21 cellular contexts compared by ENCODE assay signal in the genomic region with DNA sequence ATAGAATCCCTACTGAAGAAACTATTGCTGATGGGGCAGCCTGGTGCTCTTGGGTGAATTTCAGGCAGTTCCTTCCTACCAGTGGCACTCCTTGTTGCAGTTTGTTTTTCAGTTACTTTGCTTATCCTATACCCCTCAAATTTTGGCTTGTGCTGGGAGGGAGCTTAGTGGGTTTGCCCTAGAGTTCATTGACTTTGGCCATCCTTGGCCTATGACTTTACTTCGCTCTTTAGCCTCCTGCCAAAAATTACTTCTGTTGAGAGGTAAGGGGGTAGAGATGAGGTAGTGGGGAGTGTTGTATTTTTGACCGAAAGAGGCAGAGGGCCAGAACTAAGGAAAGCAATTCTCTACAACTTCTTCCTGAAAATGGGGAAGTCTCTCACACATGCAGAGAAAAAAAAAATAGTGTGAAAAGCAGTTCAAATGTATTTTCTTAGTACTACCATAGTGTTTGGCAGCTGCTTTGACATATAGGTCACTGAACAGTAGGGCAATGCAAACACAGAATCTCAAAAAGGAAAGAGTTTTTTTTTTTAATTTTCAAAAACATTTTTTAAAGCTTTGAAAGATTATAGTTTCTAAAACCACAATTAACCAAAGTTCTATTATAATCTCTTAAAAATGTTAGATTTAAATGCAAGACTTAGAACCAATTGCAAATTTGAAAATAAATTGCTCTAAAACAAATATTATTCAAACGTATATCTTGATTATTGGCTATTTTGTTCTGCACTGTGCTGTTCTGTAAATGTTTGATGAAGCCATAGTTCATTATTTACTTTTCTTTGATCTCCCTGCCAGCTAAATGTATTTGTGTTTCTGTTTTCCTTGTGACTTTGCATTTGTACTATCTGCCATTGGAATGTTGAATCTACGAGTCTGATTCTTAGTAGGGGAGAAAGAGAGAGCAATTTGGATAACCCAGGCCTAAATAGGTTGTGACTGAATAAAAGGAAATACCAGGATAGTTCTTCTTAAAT.
DNase-seq lines count a peak whose midpoint lies in the region; ATAC-seq, FAIRE-seq and TF ChIP-seq lines count a peak whose summit lies in the region.
"Had no signal": no experiment of that assay in that cellular context is flagged by ENCODE, and none has a peak within 500 bp of the region (broad histone marks: within the 10 kb centered on the region; RNA-seq: fewer than 3 reads in every experiment).

No MANE protein-coding gene starts in this region.

- H3K4me2 ChIP-seq in H9 (ENCODE audit: insufficient read depth, insufficient read length, low read length) (no peak overlapping the region), neural progenitor cell (no peak overlapping the region)

- no peak overlapping the region for H3K4me3 Mint-ChIP-seq in H9
- H3K4me3 Mint-ChIP-seq in immature natural killer cell = peak overlapping the region; percentile 22 to 73 (median 60)
- H3K4me3 Mint-ChIP-seq in neural progenitor cell = no peak overlapping the region
- H3K4me3 Mint-ChIP-seq: activated naive CD4-positive, alpha-beta T cell treated with anti-CD3 and anti-CD28 coated beads for 36 hours; activated T-cell treated with anti-CD3 and anti-CD28 coated beads, Interleukin-2, amount 50 U/mL, for 72 hours; CD4-positive, alpha-beta memory T cell; stimulated activated effector memory CD8-positive, alpha-beta T cell treated with anti-CD3 and anti-CD28 coated beads, Interleukin-12 subunit alpha, Interleukin-12 subunit beta, amount 100 ng/mL, for 72 hours had no signal

- H2AFZ ChIP-seq in H9 (ENCODE audit: low read length) (peak overlapping the region; percentile 14), neural progenitor cell (replicated peaks) (no peak overlapping the region)

- no peak overlapping the region for H3K27ac ChIP-seq in H9 (ENCODE audit: insufficient read length, low read depth, low read length)
- peak overlapping the region; percentile 50 for H3K27ac ChIP-seq in small intestine (ENCODE audit: low read depth in 1 of 2, low read length in 1 of 2)
- H3K27ac ChIP-seq in neural progenitor cell = no peak overlapping the region
- H3K27ac ChIP-seq: psoas muscle, uterus had no signal

- H2BK20ac ChIP-seq in H9 (ENCODE audit: low read depth, low read length, poor library complexity, severe bottlenecking) = no peak overlapping the region

- no peaks in the 10 kb centered on the region for H3K4me1 ChIP-seq in H9 (ENCODE audit: insufficient read depth, low read length)
- peaks cover 0 to 4% of the 10 kb centered on the region in 2 donors for H3K4me1 ChIP-seq in small intestine (ENCODE audit: control insufficient read depth in 2 of 2, insufficient read depth in 1 of 2, low read depth in 1 of 2, low read length in 1 of 2)
- H3K4me1 ChIP-seq in neural progenitor cell = no peaks in the 10 kb centered on the region
- H3K4me1 ChIP-seq: psoas muscle, uterus had no signal

- H3K27me3 ChIP-seq in H9 (ENCODE audit: insufficient read depth, low read length) (no peaks in the 10 kb centered on the region), small intestine (ENCODE audit: control insufficient read depth in 2 of 2, insufficient read depth in 2 of 2, low read length in 2 of 2) (no peaks in the 10 kb centered on the region), neural progenitor cell (no peaks in the 10 kb centered on the region)
- H3K27me3 ChIP-seq: uterus had no signal

- H2BK12ac ChIP-seq in H9 (ENCODE audit: insufficient read length, low read depth, low read length) = no peak overlapping the region

- no peak overlapping the region for H2BK15ac ChIP-seq in H9 (ENCODE audit: low read depth, low read length)

- H3K9me3 ChIP-seq in H9 (ENCODE audit: control insufficient read depth, low read depth, low read length) (no peaks in the 10 kb centered on the region), small intestine (ENCODE audit: control insufficient read depth, low read depth) (no peaks in the 10 kb centered on the region), neural progenitor cell (ENCODE audit: low read depth) (no peaks in the 10 kb centered on the region)
- H3K9me3 ChIP-seq: psoas muscle, uterus had no signal

- no peaks in the 10 kb centered on the region for H3K23me2 ChIP-seq in H9 (ENCODE audit: insufficient read length, low read depth, low read length, poor library complexity, severe bottlenecking)

- H2BK120ac ChIP-seq in H9 (ENCODE audit: low read depth, low read length, poor library complexity, severe bottlenecking) = no peak overlapping the region

- H3K9ac ChIP-seq in H9 (ENCODE audit: extremely low read depth, insufficient read length, low read length) = no peak overlapping the region
- H3K9ac ChIP-seq in neural progenitor cell = no peak overlapping the region

- H3K36me3 ChIP-seq in small intestine (ENCODE audit: control insufficient read depth in 2 of 2, insufficient read depth in 2 of 2, low read length in 2 of 2) = no peaks in the 10 kb centered on the region
- H3K36me3 ChIP-seq in neural progenitor cell = no peaks in the 10 kb centered on the region
- H3K36me3 ChIP-seq: uterus had no signal

- H4K5ac ChIP-seq in H9 (ENCODE audit: insufficient read length, low read depth, low read length) = no peak overlapping the region

- no peaks in the 10 kb centered on the region for H3F3A ChIP-seq in neural progenitor cell (ENCODE audit: low read depth)

- no peak overlapping the region for H2BK5ac ChIP-seq in H9 (ENCODE audit: insufficient read length, low read length)

- no peak overlapping the region for H3K4me3 ChIP-seq in small intestine (ENCODE audit: low read depth in 1 of 2, low read length in 2 of 2)
- H3K4me3 ChIP-seq in neural progenitor cell = no peak overlapping the region
- H3K4me3 ChIP-seq: GM12878, psoas muscle, uterus had no signal

- no peak overlapping the region for H3K4ac ChIP-seq in H9 (ENCODE audit: low read depth, low read length)

- no peaks in the 10 kb centered on the region; a peak in 1 of 5 replicates for H3K9me3 Mint-ChIP-seq in H9
- H3K9me3 Mint-ChIP-seq in immature natural killer cell = no peaks in the 10 kb centered on the region
- no peaks in the 10 kb centered on the region for H3K9me3 Mint-ChIP-seq in neural progenitor cell
- H3K9me3 Mint-ChIP-seq: activated naive CD4-positive, alpha-beta T cell treated with anti-CD3 and anti-CD28 coated beads for 36 hours; activated T-cell treated with anti-CD3 and anti-CD28 coated beads, Interleukin-2, amount 50 U/mL, for 72 hours; CD4-positive, alpha-beta memory T cell; stimulated activated effector memory CD8-positive, alpha-beta T cell treated with anti-CD3 and anti-CD28 coated beads, Interleukin-12 subunit alpha, Interleukin-12 subunit beta, amount 100 ng/mL, for 72 hours had no signal

- no peak overlapping the region for H3T11ph ChIP-seq in H9 (ENCODE audit: low read length)

- DNase-seq in H9 (no peak), OCI-M1 (lab: John Stamatoyannopoulos, UW) (peak; percentile 16), immature natural killer cell (peak in 2 of 3 donors; percentile 3 to 9), small intestine (peak; percentile 63), neural progenitor cell (ENCODE audit: low spot score) (no peak)
- no peak for DNase-seq in stimulated activated naive CD4-positive, alpha-beta T cell (lab: John Stamatoyannopoulos, UW)
- DNase-seq: activated CD4-positive, alpha-beta T cell treated with anti-CD3 and anti-CD28 coated beads for 48 hours; activated naive CD4-positive, alpha-beta T cell treated with anti-CD3 and anti-CD28 coated beads for 36 hours; activated T-cell treated with anti-CD3 and anti-CD28 coated beads, Interleukin-2, amount 50 U/mL, for 72 hours; amygdala; CD4-positive, alpha-beta memory T cell; DMS79 treated with DMSO at 0.1 percent for 48 hours; NCI-H1436 treated with DMSO at 0.1 percent for 48 hours; NCI-H774; psoas muscle; Right ventricle myocardium superior; stimulated activated CD4-positive, alpha-beta T cell treated with anti-CD3 and anti-CD28 coated beads, Interleukin-2, amount 100 ng/mL, for 24 hours; uterus had no signal

- ATAC-seq in HG03280 (IDR thresholded peaks at IDR 0.05; ENCODE audit: unreplicated experiment) = no peak
- ATAC-seq: activated T-cell treated with anti-CD3 and anti-CD28 coated beads, Interleukin-2, amount 50 U/mL, for 72 hours; GM12878; psoas muscle; stimulated activated effector memory CD8-positive, alpha-beta T cell treated with anti-CD3 and anti-CD28 coated beads, Interleukin-12 subunit alpha, Interleukin-12 subunit beta, amount 100 ng/mL, for 72 hours had no signal

- no peak overlapping the region for H2AK5ac ChIP-seq in H9 (ENCODE audit: insufficient read length, low read length)

- no peak overlapping the region for H3K56ac ChIP-seq in H9 (ENCODE audit: insufficient read length, low read depth, low read length)

- H3K18ac ChIP-seq in H9 (ENCODE audit: insufficient read length, low read depth, low read length) = no peak overlapping the region

- no peak overlapping the region for H4K8ac ChIP-seq in H9 (replicated peaks; ENCODE audit: insufficient read length, low read depth, low read length)

- peak; percentile 74 for FAIRE-seq in small intestine (lab: Jason Lieb, UNC)
- FAIRE-seq: GM12878 had no signal

- H3K79me1 ChIP-seq in H9 (ENCODE audit: insufficient read depth, low read depth, low read length, poor library complexity, severe bottlenecking) = no peaks in the 10 kb centered on the region

- H4K20me1 ChIP-seq in H9 (ENCODE audit: control insufficient read depth, insufficient read depth, insufficient read length) = no peaks in the 10 kb centered on the region
- no peaks in the 10 kb centered on the region for H4K20me1 ChIP-seq in neural progenitor cell (ENCODE audit: low read depth)

- H3K79me2 ChIP-seq in H9 (ENCODE audit: insufficient read depth, low read length) = no peaks in the 10 kb centered on the region
- no peaks in the 10 kb centered on the region for H3K79me2 ChIP-seq in neural progenitor cell (ENCODE audit: low read depth)

- H3K14ac ChIP-seq in H9 (ENCODE audit: insufficient read depth, low read length) = no peak overlapping the region

- TF ChIP-seq CTCF in H9 (conservative IDR thresholded peaks at IDR 0.05) = no peak
- TF ChIP-seq CTCF in neural progenitor cell (IDR thresholded peaks at IDR 0.05) = no peak

- H3K23ac ChIP-seq in H9 (ENCODE audit: insufficient read length, low read depth, low read length) = no peak overlapping the region

- no CpG with 5 or more reads among the region's 4 CpGs for WGBS in H9 (ENCODE audit: extremely low coverage, insufficient read length, low lambda C conversion rate)
- 36 to 63% (median 45%) methylated on average over 4 of the region's 4 CpGs for WGBS in small intestine, 3 donors

- H4K91ac ChIP-seq in H9 (ENCODE audit: insufficient read length, low read depth, low read length) = no peak overlapping the region

- no peak overlapping the region for H3K27ac Mint-ChIP-seq in H9
- peak overlapping the region; percentile 66 to 91 (median 82) for H3K27ac Mint-ChIP-seq in immature natural killer cell
- H3K27ac Mint-ChIP-seq in neural progenitor cell = no peak overlapping the region
- H3K27ac Mint-ChIP-seq: activated naive CD4-positive, alpha-beta T cell treated with anti-CD3 and anti-CD28 coated beads for 36 hours; activated T-cell treated with anti-CD3 and anti-CD28 coated beads, Interleukin-2, amount 50 U/mL, for 72 hours; CD4-positive, alpha-beta memory T cell; stimulated activated effector memory CD8-positive, alpha-beta T cell treated with anti-CD3 and anti-CD28 coated beads, Interleukin-12 subunit alpha, Interleukin-12 subunit beta, amount 100 ng/mL, for 72 hours had no signal

- no peaks in the 10 kb centered on the region for H3K4me1 Mint-ChIP-seq in H9
- H3K4me1 Mint-ChIP-seq in immature natural killer cell = peaks cover 23 to 28% of the 10 kb centered on the region in 2 donors
- H3K4me1 Mint-ChIP-seq in neural progenitor cell = no peaks in the 10 kb centered on the region
- H3K4me1 Mint-ChIP-seq: CD4-positive, alpha-beta memory T cell had no signal

- H3K36me3 Mint-ChIP-seq in H9 (ENCODE audit: insufficient read depth in 1 of 3, low read depth in 3 of 3) (no peaks in the 10 kb centered on the region), immature natural killer cell (no peaks in the 10 kb centered on the region), neural progenitor cell (no peaks in the 10 kb centered on the region)
- H3K36me3 Mint-ChIP-seq: CD4-positive, alpha-beta memory T cell; stimulated activated effector memory CD8-positive, alpha-beta T cell treated with anti-CD3 and anti-CD28 coated beads, Interleukin-12 subunit alpha, Interleukin-12 subunit beta, amount 100 ng/mL, for 72 hours had no signal

- H3K27me3 Mint-ChIP-seq in H9 (ENCODE audit: low read depth) (no peaks in the 10 kb centered on the region), immature natural killer cell (ENCODE audit: low read depth in 3 of 3) (peaks cover 0 to 2% (median 0%) of the 10 kb centered on the region in 3 donors), neural progenitor cell (ENCODE audit: insufficient read depth, low read depth) (no peaks in the 10 kb centered on the region)

Comparison
In these comparisons a context has a peak if more than half of its experiments do, and no peak if none do; other contexts are left out.
1. DNase-seq: peak in OCI-M1 (single experiment), immature natural killer cell (2 of 3) and small intestine (single experiment); none in H9 (single experiment), stimulated activated naive CD4-positive, alpha-beta T cell (0 of 6) and neural progenitor cell (single experiment).
2. H3K27ac ChIP-seq: peak in small intestine (2 of 2); none in H9 (single experiment) and neural progenitor cell (single experiment).
3. H3K27ac Mint-ChIP-seq: peak in immature natural killer cell (6 of 6); none in H9 (0 of 3) and neural progenitor cell (single experiment).
4. H3K4me3 Mint-ChIP-seq: peak in immature natural killer cell (5 of 5); none in H9 (0 of 2) and neural progenitor cell (single experiment).